20 cellular contexts compared by ENCODE assay signal in genomic region chr6:150996968-150997367, GRCh38.
"Had no signal": no experiment of that assay in that cellular context is flagged by ENCODE, and none has a peak within 500 bp of the region (broad histone marks: within the 10 kb centered on the region; RNA-seq: fewer than 3 reads in every experiment).

No MANE protein-coding gene starts in this region.

- H3K4me3 ChIP-seq: dorsolateral prefrontal cortex, esophagus muscularis mucosa, gastrocnemius medialis, heart right ventricle, left ventricle myocardium inferior, lung, suprapubic skin, tibial artery, upper lobe of right lung, vagina had no signal

- H3K4me1 Mint-ChIP-seq: naive B cell had no signal

- H3K4me1 ChIP-seq: gastrocnemius medialis, left ventricle myocardium inferior, suprapubic skin, tibial artery, upper lobe of right lung, vagina had no signal

- H3K27me3 Mint-ChIP-seq: naive B cell had no signal

- H3K9me3 ChIP-seq: esophagus muscularis mucosa, gastrocnemius medialis, heart right ventricle, left ventricle myocardium inferior, suprapubic skin, tibial artery, upper lobe of right lung, vagina had no signal

- ATAC-seq: gastrocnemius medialis; heart right ventricle; left cardiac atrium; stimulated activated naive CD8-positive, alpha-beta T cell treated with anti-CD3 and anti-CD28 coated beads, Interleukin-15, Interleukin-2, amounts not matched to agents 100 U/mL and 50 U/mL, for 24 hours; upper lobe of right lung had no signal

- H3K36me3 ChIP-seq: esophagus muscularis mucosa, gastrocnemius medialis, heart right ventricle, left ventricle myocardium inferior, suprapubic skin, upper lobe of right lung, vagina had no signal

- H3K27me3 ChIP-seq: dorsolateral prefrontal cortex, esophagus muscularis mucosa, gastrocnemius medialis, heart right ventricle, suprapubic skin, tibial artery, upper lobe of right lung, vagina had no signal

- H3K4me3 Mint-ChIP-seq: naive B cell, nephron had no signal

- H3K27ac Mint-ChIP-seq: naive B cell had no signal

- DNase-seq: cortex of kidney; dorsolateral prefrontal cortex; effector CD8-positive, alpha-beta T cell; gastrocnemius medialis; heart right ventricle; kidney; left cardiac atrium; left ventricle myocardium inferior; mesenchymal stem cell; naive B cell; small intestine; stimulated activated CD4-positive, alpha-beta T cell treated with anti-CD3 and anti-CD28 coated beads, Interleukin-12 subunit alpha, Interleukin-12 subunit beta, amount 100 ng/mL, for 4 hours; stimulated activated naive CD8-positive, alpha-beta T cell treated with anti-CD3 and anti-CD28 coated beads, Interleukin-15, Interleukin-2, amounts not matched to agents 100 U/mL and 50 U/mL, for 24 hours; tibial artery; upper lobe of right lung had no signal

- H3K27ac ChIP-seq: dorsolateral prefrontal cortex, esophagus muscularis mucosa, gastrocnemius medialis, heart right ventricle, left ventricle myocardium inferior, suprapubic skin, tibial artery, upper lobe of right lung, vagina had no signal
